1 cellular context compared by ENCODE assay signal in the genomic region with DNA sequence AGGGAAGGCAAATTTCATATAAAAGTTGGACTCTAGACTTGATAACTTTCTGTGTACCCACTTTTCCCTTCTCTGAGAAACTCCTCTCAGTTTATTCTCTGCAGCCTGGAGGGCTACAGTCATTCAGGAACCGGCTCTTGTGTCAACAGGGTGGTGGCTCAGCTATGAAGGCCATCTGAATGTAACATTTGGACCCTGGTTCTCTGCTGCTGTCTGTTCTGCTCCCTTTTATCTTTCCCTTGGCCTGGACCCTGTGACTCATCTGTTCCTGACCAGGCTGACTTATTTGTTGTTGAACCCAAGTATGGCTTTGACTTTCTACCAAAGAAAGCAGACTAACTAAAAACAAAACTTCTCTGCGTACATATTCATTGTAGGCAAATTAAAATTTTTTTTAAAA.
TF ChIP-seq lines count a peak whose summit lies in the region.

No MANE protein-coding gene starts in this region.

TF ChIP-seq in HepG2, 621 proteins besides CTCF, POLR2A, EP300 and RAD21 (continued from another document and continues in another):
- TF ChIP-seq, protein P1, sequence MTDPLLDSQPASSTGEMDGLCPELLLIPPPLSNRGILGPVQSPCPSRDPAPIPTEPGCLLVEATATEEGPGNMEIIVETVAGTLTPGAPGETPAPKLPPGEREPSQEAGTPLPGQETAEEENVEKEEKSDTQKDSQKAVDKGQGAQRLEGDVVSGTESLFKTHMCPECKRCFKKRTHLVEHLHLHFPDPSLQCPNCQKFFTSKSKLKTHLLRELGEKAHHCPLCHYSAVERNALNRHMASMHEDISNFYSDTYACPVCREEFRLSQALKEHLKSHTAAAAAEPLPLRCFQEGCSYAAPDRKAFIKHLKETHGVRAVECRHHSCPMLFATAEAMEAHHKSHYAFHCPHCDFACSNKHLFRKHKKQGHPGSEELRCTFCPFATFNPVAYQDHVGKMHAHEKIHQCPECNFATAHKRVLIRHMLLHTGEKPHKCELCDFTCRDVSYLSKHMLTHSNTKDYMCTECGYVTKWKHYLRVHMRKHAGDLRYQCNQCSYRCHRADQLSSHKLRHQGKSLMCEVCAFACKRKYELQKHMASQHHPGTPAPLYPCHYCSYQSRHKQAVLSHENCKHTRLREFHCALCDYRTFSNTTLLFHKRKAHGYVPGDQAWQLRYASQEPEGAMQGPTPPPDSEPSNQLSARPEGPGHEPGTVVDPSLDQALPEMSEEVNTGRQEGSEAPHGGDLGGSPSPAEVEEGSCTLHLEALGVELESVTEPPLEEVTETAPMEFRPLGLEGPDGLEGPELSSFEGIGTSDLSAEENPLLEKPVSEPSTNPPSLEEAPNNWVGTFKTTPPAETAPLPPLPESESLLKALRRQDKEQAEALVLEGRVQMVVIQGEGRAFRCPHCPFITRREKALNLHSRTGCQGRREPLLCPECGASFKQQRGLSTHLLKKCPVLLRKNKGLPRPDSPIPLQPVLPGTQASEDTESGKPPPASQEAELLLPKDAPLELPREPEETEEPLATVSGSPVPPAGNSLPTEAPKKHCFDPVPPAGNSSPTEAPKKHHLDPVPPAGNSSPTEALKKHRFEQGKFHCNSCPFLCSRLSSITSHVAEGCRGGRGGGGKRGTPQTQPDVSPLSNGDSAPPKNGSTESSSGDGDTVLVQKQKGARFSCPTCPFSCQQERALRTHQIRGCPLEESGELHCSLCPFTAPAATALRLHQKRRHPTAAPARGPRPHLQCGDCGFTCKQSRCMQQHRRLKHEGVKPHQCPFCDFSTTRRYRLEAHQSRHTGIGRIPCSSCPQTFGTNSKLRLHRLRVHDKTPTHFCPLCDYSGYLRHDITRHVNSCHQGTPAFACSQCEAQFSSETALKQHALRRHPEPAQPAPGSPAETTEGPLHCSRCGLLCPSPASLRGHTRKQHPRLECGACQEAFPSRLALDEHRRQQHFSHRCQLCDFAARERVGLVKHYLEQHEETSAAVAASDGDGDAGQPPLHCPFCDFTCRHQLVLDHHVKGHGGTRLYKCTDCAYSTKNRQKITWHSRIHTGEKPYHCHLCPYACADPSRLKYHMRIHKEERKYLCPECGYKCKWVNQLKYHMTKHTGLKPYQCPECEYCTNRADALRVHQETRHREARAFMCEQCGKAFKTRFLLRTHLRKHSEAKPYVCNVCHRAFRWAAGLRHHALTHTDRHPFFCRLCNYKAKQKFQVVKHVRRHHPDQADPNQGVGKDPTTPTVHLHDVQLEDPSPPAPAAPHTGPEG (CRISPR knock-in tag; IDR thresholded peaks at IDR 0.05) = no peak
- no peak for TF ChIP-seq NFKBIZ (CRISPR knock-in tag; IDR thresholded peaks at IDR 0.05)
- no peak for TF ChIP-seq IKZF1 (IDR thresholded peaks at IDR 0.05)
- TF ChIP-seq SRSF1 (optimal IDR thresholded peaks at IDR 0.05; ENCODE audit: low read depth, low read length) = no peak
- TF ChIP-seq HNRNPUL1 (IDR thresholded peaks at IDR 0.05; ENCODE audit: low read depth, low read length) = no peak
- TF ChIP-seq HDAC6 (IDR thresholded peaks at IDR 0.05; ENCODE audit: low read depth, low read length) = no peak
- TF ChIP-seq, protein P2, sequence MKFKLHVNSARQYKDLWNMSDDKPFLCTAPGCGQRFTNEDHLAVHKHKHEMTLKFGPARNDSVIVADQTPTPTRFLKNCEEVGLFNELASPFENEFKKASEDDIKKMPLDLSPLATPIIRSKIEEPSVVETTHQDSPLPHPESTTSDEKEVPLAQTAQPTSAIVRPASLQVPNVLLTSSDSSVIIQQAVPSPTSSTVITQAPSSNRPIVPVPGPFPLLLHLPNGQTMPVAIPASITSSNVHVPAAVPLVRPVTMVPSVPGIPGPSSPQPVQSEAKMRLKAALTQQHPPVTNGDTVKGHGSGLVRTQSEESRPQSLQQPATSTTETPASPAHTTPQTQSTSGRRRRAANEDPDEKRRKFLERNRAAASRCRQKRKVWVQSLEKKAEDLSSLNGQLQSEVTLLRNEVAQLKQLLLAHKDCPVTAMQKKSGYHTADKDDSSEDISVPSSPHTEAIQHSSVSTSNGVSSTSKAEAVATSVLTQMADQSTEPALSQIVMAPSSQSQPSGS (CRISPR knock-in tag; IDR thresholded peaks at IDR 0.05) = peak; percentile 66; the same call in 1 of the 2 replicates
- TF ChIP-seq, protein P3, sequence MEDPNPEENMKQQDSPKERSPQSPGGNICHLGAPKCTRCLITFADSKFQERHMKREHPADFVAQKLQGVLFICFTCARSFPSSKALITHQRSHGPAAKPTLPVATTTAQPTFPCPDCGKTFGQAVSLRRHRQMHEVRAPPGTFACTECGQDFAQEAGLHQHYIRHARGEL (CRISPR knock-in tag; IDR thresholded peaks at IDR 0.05) = no peak
- TF ChIP-seq, protein P4, sequence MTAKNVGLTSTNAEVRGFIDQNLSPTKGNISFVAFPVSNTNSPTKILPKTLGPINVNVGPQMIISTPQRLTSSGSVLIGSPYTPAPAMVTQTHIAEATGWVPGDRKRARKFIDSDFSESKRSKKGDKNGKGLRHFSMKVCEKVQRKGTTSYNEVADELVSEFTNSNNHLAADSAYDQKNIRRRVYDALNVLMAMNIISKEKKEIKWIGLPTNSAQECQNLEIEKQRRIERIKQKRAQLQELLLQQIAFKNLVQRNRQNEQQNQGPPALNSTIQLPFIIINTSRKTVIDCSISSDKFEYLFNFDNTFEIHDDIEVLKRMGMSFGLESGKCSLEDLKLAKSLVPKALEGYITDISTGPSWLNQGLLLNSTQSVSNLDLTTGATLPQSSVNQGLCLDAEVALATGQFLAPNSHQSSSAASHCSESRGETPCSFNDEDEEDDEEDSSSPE (CRISPR knock-in tag; IDR thresholded peaks at IDR 0.05) = no peak
- TF ChIP-seq, protein P5, sequence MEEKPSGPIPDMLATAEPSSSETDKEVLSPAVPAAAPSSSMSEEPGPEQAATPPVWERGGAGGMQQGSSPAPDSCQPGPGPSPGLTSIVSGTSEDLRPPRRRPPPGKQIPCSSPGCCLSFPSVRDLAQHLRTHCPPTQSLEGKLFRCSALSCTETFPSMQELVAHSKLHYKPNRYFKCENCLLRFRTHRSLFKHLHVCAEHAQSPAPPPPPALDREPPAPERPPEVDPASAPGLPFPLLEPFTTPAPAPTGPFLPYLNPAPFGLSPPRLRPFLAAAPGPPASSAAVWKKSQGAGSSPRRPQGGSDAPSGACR (CRISPR knock-in tag; IDR thresholded peaks at IDR 0.05) = peak; percentile 93
- TF ChIP-seq ZNF430 (CRISPR knock-in tag; IDR thresholded peaks at IDR 0.05) = peak; percentile 63
- TF ChIP-seq, protein P6, sequence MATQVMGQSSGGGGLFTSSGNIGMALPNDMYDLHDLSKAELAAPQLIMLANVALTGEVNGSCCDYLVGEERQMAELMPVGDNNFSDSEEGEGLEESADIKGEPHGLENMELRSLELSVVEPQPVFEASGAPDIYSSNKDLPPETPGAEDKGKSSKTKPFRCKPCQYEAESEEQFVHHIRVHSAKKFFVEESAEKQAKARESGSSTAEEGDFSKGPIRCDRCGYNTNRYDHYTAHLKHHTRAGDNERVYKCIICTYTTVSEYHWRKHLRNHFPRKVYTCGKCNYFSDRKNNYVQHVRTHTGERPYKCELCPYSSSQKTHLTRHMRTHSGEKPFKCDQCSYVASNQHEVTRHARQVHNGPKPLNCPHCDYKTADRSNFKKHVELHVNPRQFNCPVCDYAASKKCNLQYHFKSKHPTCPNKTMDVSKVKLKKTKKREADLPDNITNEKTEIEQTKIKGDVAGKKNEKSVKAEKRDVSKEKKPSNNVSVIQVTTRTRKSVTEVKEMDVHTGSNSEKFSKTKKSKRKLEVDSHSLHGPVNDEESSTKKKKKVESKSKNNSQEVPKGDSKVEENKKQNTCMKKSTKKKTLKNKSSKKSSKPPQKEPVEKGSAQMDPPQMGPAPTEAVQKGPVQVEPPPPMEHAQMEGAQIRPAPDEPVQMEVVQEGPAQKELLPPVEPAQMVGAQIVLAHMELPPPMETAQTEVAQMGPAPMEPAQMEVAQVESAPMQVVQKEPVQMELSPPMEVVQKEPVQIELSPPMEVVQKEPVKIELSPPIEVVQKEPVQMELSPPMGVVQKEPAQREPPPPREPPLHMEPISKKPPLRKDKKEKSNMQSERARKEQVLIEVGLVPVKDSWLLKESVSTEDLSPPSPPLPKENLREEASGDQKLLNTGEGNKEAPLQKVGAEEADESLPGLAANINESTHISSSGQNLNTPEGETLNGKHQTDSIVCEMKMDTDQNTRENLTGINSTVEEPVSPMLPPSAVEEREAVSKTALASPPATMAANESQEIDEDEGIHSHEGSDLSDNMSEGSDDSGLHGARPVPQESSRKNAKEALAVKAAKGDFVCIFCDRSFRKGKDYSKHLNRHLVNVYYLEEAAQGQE (IDR thresholded peaks at IDR 0.05; ENCODE audit: borderline replicate concordance in 1 of 2, low read depth in 1 of 2, low read length in 2 of 2) = peak in 1 of 2 experiments; percentile 21; a peak in 1 of 4 replicates
- no peak for TF ChIP-seq ARHGAP35 (CRISPR knock-in tag; IDR thresholded peaks at IDR 0.05; ENCODE audit: borderline replicate concordance)
- TF ChIP-seq ZNF3 (CRISPR knock-in tag; IDR thresholded peaks at IDR 0.05) = no peak
- TF ChIP-seq ZNF678 (CRISPR knock-in tag; IDR thresholded peaks at IDR 0.05) = no peak
- TF ChIP-seq ZBTB20 (CRISPR knock-in tag; IDR thresholded peaks at IDR 0.05; ENCODE audit: borderline replicate concordance, low read depth) = no peak
- TF ChIP-seq JDP2 (CRISPR knock-in tag; IDR thresholded peaks at IDR 0.05; ENCODE audit: borderline replicate concordance) = no peak
- TF ChIP-seq SOX6 (IDR thresholded peaks at IDR 0.05) = no peak
- peak; percentile 86 for TF ChIP-seq SOX6 (CRISPR knock-in tag; IDR thresholded peaks at IDR 0.05)
- no peak for TF ChIP-seq CCDC6 (CRISPR knock-in tag; IDR thresholded peaks at IDR 0.05)
- no peak for TF ChIP-seq SIN3B (IDR thresholded peaks at IDR 0.05; ENCODE audit: low read length)
- TF ChIP-seq, protein P7, sequence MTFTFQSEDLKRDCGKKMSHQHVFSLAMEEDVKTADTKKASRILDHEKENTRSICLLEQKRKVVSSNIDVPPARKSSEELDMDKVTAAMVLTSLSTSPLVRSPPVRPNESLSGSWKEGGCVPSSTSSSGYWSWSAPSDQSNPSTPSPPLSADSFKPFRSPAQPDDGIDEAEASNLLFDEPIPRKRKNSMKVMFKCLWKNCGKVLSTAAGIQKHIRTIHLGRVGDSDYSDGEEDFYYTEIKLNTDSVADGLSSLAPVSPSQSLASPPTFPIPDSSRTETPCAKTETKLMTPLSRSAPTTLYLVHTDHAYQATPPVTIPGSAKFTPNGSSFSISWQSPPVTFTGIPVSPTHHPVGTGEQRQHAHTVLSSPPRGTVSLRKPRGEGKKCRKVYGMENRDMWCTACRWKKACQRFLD (CRISPR knock-in tag; IDR thresholded peaks at IDR 0.05; ENCODE audit: borderline replicate concordance) = no peak
- peak; percentile 70; the same call in 1 of the 2 replicates for TF ChIP-seq ZNF670 (CRISPR knock-in tag; IDR thresholded peaks at IDR 0.05; ENCODE audit: borderline replicate concordance)
- no peak for TF ChIP-seq ZNF496 (CRISPR knock-in tag; IDR thresholded peaks at IDR 0.05; ENCODE audit: insufficient replicate concordance)
- no peak for TF ChIP-seq ZNF180 (CRISPR knock-in tag; IDR thresholded peaks at IDR 0.05; ENCODE audit: borderline replicate concordance, low read depth)
- TF ChIP-seq, protein P8, sequence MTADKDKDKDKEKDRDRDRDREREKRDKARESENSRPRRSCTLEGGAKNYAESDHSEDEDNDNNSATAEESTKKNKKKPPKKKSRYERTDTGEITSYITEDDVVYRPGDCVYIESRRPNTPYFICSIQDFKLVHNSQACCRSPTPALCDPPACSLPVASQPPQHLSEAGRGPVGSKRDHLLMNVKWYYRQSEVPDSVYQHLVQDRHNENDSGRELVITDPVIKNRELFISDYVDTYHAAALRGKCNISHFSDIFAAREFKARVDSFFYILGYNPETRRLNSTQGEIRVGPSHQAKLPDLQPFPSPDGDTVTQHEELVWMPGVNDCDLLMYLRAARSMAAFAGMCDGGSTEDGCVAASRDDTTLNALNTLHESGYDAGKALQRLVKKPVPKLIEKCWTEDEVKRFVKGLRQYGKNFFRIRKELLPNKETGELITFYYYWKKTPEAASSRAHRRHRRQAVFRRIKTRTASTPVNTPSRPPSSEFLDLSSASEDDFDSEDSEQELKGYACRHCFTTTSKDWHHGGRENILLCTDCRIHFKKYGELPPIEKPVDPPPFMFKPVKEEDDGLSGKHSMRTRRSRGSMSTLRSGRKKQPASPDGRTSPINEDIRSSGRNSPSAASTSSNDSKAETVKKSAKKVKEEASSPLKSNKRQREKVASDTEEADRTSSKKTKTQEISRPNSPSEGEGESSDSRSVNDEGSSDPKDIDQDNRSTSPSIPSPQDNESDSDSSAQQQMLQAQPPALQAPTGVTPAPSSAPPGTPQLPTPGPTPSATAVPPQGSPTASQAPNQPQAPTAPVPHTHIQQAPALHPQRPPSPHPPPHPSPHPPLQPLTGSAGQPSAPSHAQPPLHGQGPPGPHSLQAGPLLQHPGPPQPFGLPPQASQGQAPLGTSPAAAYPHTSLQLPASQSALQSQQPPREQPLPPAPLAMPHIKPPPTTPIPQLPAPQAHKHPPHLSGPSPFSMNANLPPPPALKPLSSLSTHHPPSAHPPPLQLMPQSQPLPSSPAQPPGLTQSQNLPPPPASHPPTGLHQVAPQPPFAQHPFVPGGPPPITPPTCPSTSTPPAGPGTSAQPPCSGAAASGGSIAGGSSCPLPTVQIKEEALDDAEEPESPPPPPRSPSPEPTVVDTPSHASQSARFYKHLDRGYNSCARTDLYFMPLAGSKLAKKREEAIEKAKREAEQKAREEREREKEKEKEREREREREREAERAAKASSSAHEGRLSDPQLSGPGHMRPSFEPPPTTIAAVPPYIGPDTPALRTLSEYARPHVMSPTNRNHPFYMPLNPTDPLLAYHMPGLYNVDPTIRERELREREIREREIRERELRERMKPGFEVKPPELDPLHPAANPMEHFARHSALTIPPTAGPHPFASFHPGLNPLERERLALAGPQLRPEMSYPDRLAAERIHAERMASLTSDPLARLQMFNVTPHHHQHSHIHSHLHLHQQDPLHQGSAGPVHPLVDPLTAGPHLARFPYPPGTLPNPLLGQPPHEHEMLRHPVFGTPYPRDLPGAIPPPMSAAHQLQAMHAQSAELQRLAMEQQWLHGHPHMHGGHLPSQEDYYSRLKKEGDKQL (CRISPR knock-in tag; IDR thresholded peaks at IDR 0.05; ENCODE audit: low read depth) = peak; percentile 57; the same call in 1 of the 2 replicates
- no peak for TF ChIP-seq MLLT10 (CRISPR knock-in tag; IDR thresholded peaks at IDR 0.05)
- TF ChIP-seq, protein P9, sequence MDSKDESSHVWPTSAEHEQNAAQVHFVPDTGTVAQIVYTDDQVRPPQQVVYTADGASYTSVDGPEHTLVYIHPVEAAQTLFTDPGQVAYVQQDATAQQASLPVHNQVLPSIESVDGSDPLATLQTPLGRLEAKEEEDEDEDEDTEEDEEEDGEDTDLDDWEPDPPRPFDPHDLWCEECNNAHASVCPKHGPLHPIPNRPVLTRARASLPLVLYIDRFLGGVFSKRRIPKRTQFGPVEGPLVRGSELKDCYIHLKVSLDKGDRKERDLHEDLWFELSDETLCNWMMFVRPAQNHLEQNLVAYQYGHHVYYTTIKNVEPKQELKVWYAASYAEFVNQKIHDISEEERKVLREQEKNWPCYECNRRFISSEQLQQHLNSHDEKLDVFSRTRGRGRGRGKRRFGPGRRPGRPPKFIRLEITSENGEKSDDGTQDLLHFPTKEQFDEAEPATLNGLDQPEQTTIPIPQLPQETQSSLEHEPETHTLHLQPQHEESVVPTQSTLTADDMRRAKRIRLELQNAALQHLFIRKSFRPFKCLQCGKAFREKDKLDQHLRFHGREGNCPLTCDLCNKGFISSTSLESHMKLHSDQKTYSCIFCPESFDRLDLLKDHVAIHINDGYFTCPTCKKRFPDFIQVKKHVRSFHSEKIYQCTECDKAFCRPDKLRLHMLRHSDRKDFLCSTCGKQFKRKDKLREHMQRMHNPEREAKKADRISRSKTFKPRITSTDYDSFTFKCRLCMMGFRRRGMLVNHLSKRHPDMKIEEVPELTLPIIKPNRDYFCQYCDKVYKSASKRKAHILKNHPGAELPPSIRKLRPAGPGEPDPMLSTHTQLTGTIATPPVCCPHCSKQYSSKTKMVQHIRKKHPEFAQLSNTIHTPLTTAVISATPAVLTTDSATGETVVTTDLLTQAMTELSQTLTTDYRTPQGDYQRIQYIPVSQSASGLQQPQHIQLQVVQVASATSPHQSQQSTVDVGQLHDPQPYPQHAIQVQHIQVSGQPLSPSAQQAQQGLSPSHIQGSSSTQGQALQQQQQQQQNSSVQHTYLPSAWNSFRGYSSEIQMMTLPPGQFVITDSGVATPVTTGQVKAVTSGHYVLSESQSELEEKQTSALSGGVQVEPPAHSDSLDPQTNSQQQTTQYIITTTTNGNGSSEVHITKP (CRISPR knock-in tag; IDR thresholded peaks at IDR 0.05; ENCODE audit: low read depth) = peak; percentile 46; the same call in 1 of the 2 replicates
- no peak for TF ChIP-seq ZSCAN29 (CRISPR knock-in tag; conservative IDR thresholded peaks at IDR 0.05)
